8 cellular contexts compared by ENCODE assay signal in genomic region chr17:41785876-41786226, GRCh38. TPM values are rescaled to one million over a fixed set of nuclear protein-coding genes. Genes with fewer than 3 reads are reported as not detected.
DNase-seq lines count a peak whose midpoint lies in the region; ATAC-seq and TF ChIP-seq lines count a peak whose summit lies in the region.

No MANE protein-coding gene starts in this region.

- H3K4me3 ChIP-seq in HFF-Myc (replicated peaks; ENCODE audit: low read depth, low read length) (peak overlapping the region; percentile 51), SJSA1 (peak overlapping the region; percentile 44), fibroblast of villous mesenchyme (ENCODE audit: low read depth, low read length) (peak overlapping the region; percentile 88), prostate gland (peak overlapping the region; percentile 74 to 95)

- H3K4me1 ChIP-seq in SJSA1 (replicated peaks) (peaks cover 10% of the 10 kb centered on the region), prostate gland (replicated peaks) (peaks cover 16% of the 10 kb centered on the region)

- 0 out of 2 replicates have a peak, but pooled peaks cover 2% of the 10 kb centered on the region for H3K27me3 ChIP-seq in SJSA1 (replicated peaks)
- H3K27me3 ChIP-seq in prostate gland (replicated peaks; ENCODE audit: insufficient read depth) = no peaks in the 10 kb centered on the region

- TF ChIP-seq CTCF in HFF-Myc (IDR thresholded peaks at IDR 0.05; ENCODE audit: low read depth, low read length, missing control alignments) (no peak), fibroblast of villous mesenchyme (IDR thresholded peaks at IDR 0.05; ENCODE audit: insufficient read depth, low read depth, low read length) (no peak), prostate gland (IDR thresholded peaks at IDR 0.05) (no peak)

- DNase-seq in HFF-Myc (ENCODE audit: extremely low read depth, low read depth) (no peak), SJSA1 (ENCODE audit: low read depth in 1 of 2, low spot score in 2 of 2) (no peak), fibroblast of villous mesenchyme (ENCODE audit: low read depth) (no peak), prostate gland (ENCODE audit: low spot score) (peak; percentile 86), iPS-NIHi11 (ENCODE audit: low spot score) (no peak)

- H3K36me3 ChIP-seq in SJSA1 (no peaks in the 10 kb centered on the region), prostate gland (no peaks in the 10 kb centered on the region)

- H3K9me3 ChIP-seq in SJSA1 (replicated peaks) (no peaks in the 10 kb centered on the region), prostate gland (no peaks in the 10 kb centered on the region)

- peak; percentile 73 for TF ChIP-seq POLR2A in prostate gland (IDR thresholded peaks at IDR 0.05)

- 0% methylated on average over 21 of the region's 21 CpGs for WGBS in prostate gland

- H3K27ac ChIP-seq in SJSA1 = no peak overlapping the region
- H3K27ac ChIP-seq in prostate gland = peak overlapping the region; percentile 96 to 99

- intact Hi-C loops in prostate gland (cut with DNase I) = no loop called here

- no peak for ATAC-seq in GM18511 (IDR thresholded peaks at IDR 0.05; ENCODE audit: unreplicated experiment)
- no peak for ATAC-seq in HG02759 (IDR thresholded peaks at IDR 0.05; ENCODE audit: unreplicated experiment)
- no peak for ATAC-seq in GM21528 (IDR thresholded peaks at IDR 0.05; ENCODE audit: low FRiP score, unreplicated experiment)

RNA-seq across cellular contexts. Expression of gene JUP, which starts 0.7 kb away (rescaled TPM):
- total RNA-seq in SJSA1 (2014; rRNA removed; shearing (Covaris generic)) = 1.1 and 2.2 TPM in 2 replicates
- 29.8 and 83.8 TPM in 2 replicates for total RNA-seq in fibroblast of villous mesenchyme
- total RNA-seq in prostate gland = 100 to 1,000 TPM; 146 to 266 TPM

RNA-seq across cellular contexts. Expression of gene P3H4, which starts 25.9 kb away (rescaled TPM):
- total RNA-seq in SJSA1 (2014; rRNA removed; shearing (Covaris generic)) = 40.9 and 45.4 TPM in 2 replicates
- 88.1 and 92.4 TPM in 2 replicates for total RNA-seq in fibroblast of villous mesenchyme
- 10 to 100 TPM; 15.8 to 19.6 TPM for total RNA-seq in prostate gland

RNA-seq across cellular contexts. Expression of gene FKBP10, which starts 27.0 kb away (rescaled TPM):
- total RNA-seq in SJSA1 (2014; rRNA removed; shearing (Covaris generic)) = 81.4 and 90.2 TPM in 2 replicates
- total RNA-seq in fibroblast of villous mesenchyme = 191 and 228 TPM in 2 replicates
- total RNA-seq in prostate gland = 10 to 100 TPM; 24.5 to 50.2 TPM

RNA-seq across cellular contexts. Expression of gene NT5C3B, which starts 50.2 kb away (rescaled TPM):
- total RNA-seq in SJSA1 (2014; rRNA removed; shearing (Covaris generic)) = 54.7 and 84.9 TPM in 2 replicates
- total RNA-seq in fibroblast of villous mesenchyme (58.7 and 60.6 TPM in 2 replicates), prostate gland (10 to 100 TPM; 53.9 to 67.2 TPM)

RNA-seq across cellular contexts. Expression of gene HAP1, which starts 51.4 kb away (rescaled TPM):
- not detected in 2 replicates for total RNA-seq in SJSA1 (2014; rRNA removed; shearing (Covaris generic))
- total RNA-seq in fibroblast of villous mesenchyme = under 0.01 TPM in 2 replicates
- total RNA-seq in prostate gland = 1 to 10 TPM in 1 of 2 donors, under 1 TPM in 1; 0.55 to 3.6 TPM
